Comparison of ENCODE assay signal across 1 cellular context in genomic region chr16:67561824-67562525, GRCh38.
TF ChIP-seq lines count a peak whose summit lies in the region.

No MANE protein-coding gene starts in this region.

TF ChIP-seq in GM12878, 131 proteins besides CTCF, POLR2A, EP300 and RAD21 (continued from another document):
- TF ChIP-seq PRDM15 (CRISPR knock-in tag; IDR thresholded peaks at IDR 0.05), result no peak
- TF ChIP-seq FOS (IDR thresholded peaks at IDR 0.05; ENCODE audit: borderline replicate concordance, extremely low read depth, insufficient read length), result no peak
- no peak for TF ChIP-seq MYB (IDR thresholded peaks at IDR 0.05; ENCODE audit: borderline replicate concordance, low read depth, low read length)
